In the genomic region with DNA sequence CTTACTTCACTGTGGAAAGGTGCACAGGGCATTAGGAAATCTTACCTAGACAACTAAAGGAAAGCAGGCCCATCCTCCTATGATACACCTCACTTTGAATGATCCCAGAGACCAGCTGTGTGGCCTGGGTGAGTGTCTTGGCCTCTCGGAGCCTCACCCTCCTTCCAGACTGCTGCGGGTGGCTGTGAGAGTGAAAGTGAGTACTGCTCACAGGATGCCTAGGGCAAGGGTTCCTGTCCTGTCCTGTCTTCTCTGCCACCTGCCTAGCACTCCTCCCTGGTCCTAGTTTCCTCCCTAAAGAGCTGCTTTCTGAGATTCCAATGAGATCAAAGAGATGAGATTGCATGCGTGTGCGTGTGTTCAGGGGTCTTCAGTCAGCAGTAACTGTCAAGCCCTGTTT, we compare ENCODE assay signal across 14 cellular contexts. TPM values are rescaled to one million over a fixed set of nuclear protein-coding genes. Genes with fewer than 3 reads are reported as not detected.
A peak's percentile ranks its signal among the peaks of the same experiment; 100 is the strongest.
DNase-seq lines count a peak whose midpoint lies in the region; ATAC-seq, FAIRE-seq and TF ChIP-seq lines count a peak whose summit lies in the region.
"Had no signal": no experiment of that assay in that cellular context is flagged by ENCODE, and none has a peak within 500 bp of the region (broad histone marks: within the 10 kb centered on the region; RNA-seq: fewer than 3 reads in every experiment).

No MANE protein-coding gene starts in this region.

- peak overlapping the region; percentile 39 for H3K27ac Mint-ChIP-seq in activated T-helper 17 cell treated with anti-CD3 and anti-CD28 coated beads, Interleukin-2, amount 50 U/mL, for 72 hours
- peak overlapping the region; percentile 8 for H3K27ac Mint-ChIP-seq in mesothelial cell of epicardium

- H3K27ac ChIP-seq in liver (ENCODE audit: low read depth in 1 of 2, low read length in 2 of 2): peak overlapping the region; percentile 2 to 59
- H3K27ac ChIP-seq in HepG2 (ENCODE audit: extremely low read length, insufficient read depth, low read length): no peak overlapping the region

- no peak for FAIRE-seq in HepG2 (lab: Jason Lieb, UNC)

- no peak overlapping the region for H3K9ac ChIP-seq in liver (ENCODE audit: low read depth in 1 of 2, low read length in 2 of 2)
- H3K9ac ChIP-seq in HepG2 (ENCODE audit: insufficient read depth, low read depth, low read length): no peak overlapping the region

- CTCF ChIA-PET in HepG2 (lab: Yijun Ruan, JAX; ENCODE audit: low intra/inter-chr PET ratio, low total read pairs): no interaction called here

- ATAC-seq in HepG2: no peak
- no peak for ATAC-seq in activated T-helper 17 cell treated with anti-CD3 and anti-CD28 coated beads, Interleukin-2, amount 50 U/mL, for 72 hours (replicated peaks)
- ATAC-seq in HG03354 (IDR thresholded peaks at IDR 0.05; ENCODE audit: poor library complexity, severe bottlenecking, unreplicated experiment): no peak
- ATAC-seq: activated CD4-positive, CD25-positive, alpha-beta regulatory T cell treated with anti-CD3 and anti-CD28 coated beads, Interleukin-2, amount 50 U/mL, for 24 hours; left colon had no signal

- no peak for DNase-seq in HepG2 (ENCODE audit: low spot score)
- no peak for DNase-seq in mesothelial cell of epicardium (ENCODE audit: low spot score in 2 of 2, unreplicated experiment in 2 of 2)
- no peak for DNase-seq in stimulated activated CD4-positive, alpha-beta T cell treated with anti-CD3 and anti-CD28 coated beads, Interleukin-2, amount 100 ng/mL, for 48 hours
- no peak for DNase-seq in ACHN
- no peak for DNase-seq in NCI-H524 treated with DMSO at 0.1 percent for 48 hours (lab: John Stamatoyannopoulos, UW)
- DNase-seq: activated T-cell treated with anti-CD3 and anti-CD28 coated beads for 4 hours, AML-193, left colon, NCI-H2029, NCI-H446 treated with DMSO at 0.1 percent for 48 hours had no signal

- no peaks in the 10 kb centered on the region for H3K27me3 Mint-ChIP-seq in activated T-helper 17 cell treated with anti-CD3 and anti-CD28 coated beads, Interleukin-2, amount 50 U/mL, for 72 hours
- no peaks in the 10 kb centered on the region for H3K27me3 Mint-ChIP-seq in mesothelial cell of epicardium (ENCODE audit: low read depth)

- no peaks in the 10 kb centered on the region for H3K79me2 ChIP-seq in HepG2 (ENCODE audit: insufficient read depth, low read length)

- H3K4me1 Mint-ChIP-seq in activated T-helper 17 cell treated with anti-CD3 and anti-CD28 coated beads, Interleukin-2, amount 50 U/mL, for 72 hours: peaks cover 13% of the 10 kb centered on the region
- peaks cover 49% of the 10 kb centered on the region for H3K4me1 Mint-ChIP-seq in mesothelial cell of epicardium

- no peak overlapping the region for H3K4me2 ChIP-seq in HepG2 (ENCODE audit: low read depth, low read length)

- peaks cover under 1 to 35% (median 4%) of the 10 kb centered on the region in 4 donors for H3K36me3 ChIP-seq in liver (ENCODE audit: control insufficient read depth in 4 of 4, insufficient read depth in 3 of 4, low read depth in 1 of 4, low read length in 3 of 4)
- H3K36me3 ChIP-seq in HepG2 (replicated peaks in 1 of 2; ENCODE audit: control insufficient read depth in 1 of 2, insufficient read depth in 2 of 2, low read length in 2 of 2): peaks cover 15 to 55% of the 10 kb centered on the region in 2 experiments

- in situ Hi-C loops in HepG2 (cut with HindIII; ENCODE audit: extremely low pct_ligation_motif_present, low pct_unique_long_range_greater_than_20kb) (no loop called here), ACHN (cut with HindIII; ENCODE audit: low pct_ligation_motif_present, low pct_unique_long_range_greater_than_20kb, low sequenced_read_pairs) (loop anchor here (25.0 kb wide), 1 partner anchor 104 kb away; no protein-coding TSS in a partner anchor)

- no peak for TF ChIP-seq POLR2A in HepG2 (IDR thresholded peaks at IDR 0.05; ENCODE audit: insufficient read depth in 1 of 2, low read depth in 2 of 2, low read length in 2 of 2)

- H4K20me1 ChIP-seq in HepG2 (ENCODE audit: insufficient read depth, low read length): no peaks in the 10 kb centered on the region

- H3K36me3 Mint-ChIP-seq in activated T-helper 17 cell treated with anti-CD3 and anti-CD28 coated beads, Interleukin-2, amount 50 U/mL, for 72 hours (ENCODE audit: low read depth): peaks cover 38% of the 10 kb centered on the region
- H3K36me3 Mint-ChIP-seq in mesothelial cell of epicardium: peaks cover 17% of the 10 kb centered on the region

- H3K4me1 ChIP-seq in liver (ENCODE audit: control insufficient read depth in 4 of 4, insufficient read depth in 4 of 4, low read length in 3 of 4) (no peaks in the 10 kb centered on the region), HepG2 (ENCODE audit: insufficient read depth, low read length) (no peaks in the 10 kb centered on the region)

- H3K9me3 ChIP-seq in liver (ENCODE audit: control insufficient read depth in 4 of 4, low read length in 3 of 4): no peaks in the 10 kb centered on the region
- H3K9me3 ChIP-seq in HepG2 (ENCODE audit: low read length): no peaks in the 10 kb centered on the region

- WGBS in liver: 86% methylated on average over 4 of the region's 4 CpGs
- 100% methylated on average over 4 of the region's 4 CpGs for WGBS in HepG2 (ENCODE audit: low lambda C conversion rate)

- BruUV-seq in HepG2 (replicated peaks; lab: Mats Ljungman, UMichigan): no TSS peak

- intact Hi-C loops in HepG2 (cut with micrococcal nuclease; ENCODE audit: unreplicated experiment): no loop called here

- H3K27me3 ChIP-seq in liver (ENCODE audit: control insufficient read depth in 4 of 4, insufficient read depth in 4 of 4, low read length in 3 of 4) (no peaks in the 10 kb centered on the region), HepG2 (ENCODE audit: control insufficient read depth in 1 of 2, insufficient read depth in 2 of 2, low read length in 2 of 2) (no peaks in the 10 kb centered on the region)

- no peak for TF ChIP-seq EP300 in HepG2 (IDR thresholded peaks at IDR 0.05; ENCODE audit: low read depth in 2 of 2, low read length in 2 of 2)
- TF ChIP-seq EP300 in HepG2 (CRISPR knock-in tag; IDR thresholded peaks at IDR 0.05; ENCODE audit: borderline replicate concordance): no peak

- H3K9me3 Mint-ChIP-seq in activated T-helper 17 cell treated with anti-CD3 and anti-CD28 coated beads, Interleukin-2, amount 50 U/mL, for 72 hours: no peaks in the 10 kb centered on the region
- H3K9me3 Mint-ChIP-seq in mesothelial cell of epicardium: no peaks in the 10 kb centered on the region

- TF ChIP-seq CTCF in liver (IDR thresholded peaks at IDR 0.05; ENCODE audit: low read depth, low read length, missing input control) (no peak), HepG2 (CRISPR knock-in tag; IDR thresholded peaks at IDR 0.05) (no peak), mesothelial cell of epicardium (IDR thresholded peaks at IDR 0.05; ENCODE audit: unreplicated experiment) (no peak)

- POLR2A ChIA-PET in HepG2 (lab: Yijun Ruan, JAX): no interaction called here

- H2AFZ ChIP-seq in HepG2 (ENCODE audit: low read length): no peak overlapping the region

- no peak overlapping the region for H3K4me3 Mint-ChIP-seq in activated T-helper 17 cell treated with anti-CD3 and anti-CD28 coated beads, Interleukin-2, amount 50 U/mL, for 72 hours
- no peak overlapping the region for H3K4me3 Mint-ChIP-seq in mesothelial cell of epicardium

- no peak for TF ChIP-seq RAD21 in liver (IDR thresholded peaks at IDR 0.05)
- no peak for TF ChIP-seq RAD21 in HepG2 (CRISPR knock-in tag; IDR thresholded peaks at IDR 0.05)

- H3K4me3 ChIP-seq in liver (ENCODE audit: low read depth in 1 of 3, low read length in 3 of 3) (no peak overlapping the region), HepG2 (replicated peaks in 1 of 3; ENCODE audit: insufficient read depth in 1 of 3, low read depth in 2 of 3, low read length in 3 of 3) (no peak overlapping the region)

TF ChIP-seq in liver, 16 proteins besides CTCF, POLR2A, EP300 and RAD21:
- TF ChIP-seq NR2F2 (IDR thresholded peaks at IDR 0.05) (no peak), ATF3 (IDR thresholded peaks at IDR 0.05) (no peak)
TF ChIP-seq in liver: peak in this region for 0.

TF ChIP-seq in HepG2, 621 proteins besides CTCF, POLR2A, EP300 and RAD21:
- no peak for TF ChIP-seq NFE2L1 (CRISPR knock-in tag; IDR thresholded peaks at IDR 0.05; ENCODE audit: borderline replicate concordance)

RNA-seq across cellular contexts. Expression of gene ADORA2A, which starts 19.5 kb away (rescaled TPM):
- total RNA-seq in liver: 1 to 10 TPM; 4.4 to 5.4 TPM
- polyA plus RNA-seq in liver: 1 to 10 TPM; 3.4 to 3.5 TPM
- total RNA-seq in HepG2 (2016; rRNA removed; fragmentation: Illumina TruSeq; extraction: Trizol): 3.3 and 4.0 TPM in 2 replicates
- 1.3 and 1.5 TPM in 2 replicates for total RNA-seq in HepG2 (2016; cell fraction: cytosol; rRNA removed; fragmentation: Illumina TruSeq; extraction: Trizol; ENCODE audit: low read depth)
- total RNA-seq in HepG2 (2016; cell fraction: insoluble cytoplasmic fraction; rRNA removed; fragmentation: Illumina TruSeq; extraction: Trizol): 3.1 and 3.5 TPM in 2 replicates
- 2.9 and 5.0 TPM in 2 replicates for total RNA-seq in HepG2 (2016; cell fraction: membrane; rRNA removed; fragmentation: Illumina TruSeq; extraction: Trizol)
- total RNA-seq in HepG2 (2016; cell fraction: nucleus; rRNA removed; fragmentation: Illumina TruSeq; extraction: Trizol): 2.4 TPM in 2 replicates
- 5.0 and 7.3 TPM in 2 replicates for polyA plus RNA-seq in HepG2 (2011; rRNA removed)
- 4.4 and 5.8 TPM in 2 replicates for polyA plus RNA-seq in HepG2 (2011; cell fraction: cytosol; rRNA removed)
- polyA plus RNA-seq in HepG2 (2011; cell fraction: nucleus; rRNA removed): 15.5 and 20.4 TPM in 2 replicates
- 7.5 and 9.0 TPM in 2 replicates for polyA plus RNA-seq in HepG2 (2012)
- 1.3 and 1.7 TPM in 2 replicates for polyA plus RNA-seq in HepG2 (2016; cell fraction: cytosol; fragmentation: Illumina TruSeq; extraction: Trizol; ENCODE audit: low read depth)
- 3.1 and 3.9 TPM in 2 replicates for polyA plus RNA-seq in HepG2 (2016; cell fraction: insoluble cytoplasmic fraction; fragmentation: Illumina TruSeq; extraction: Trizol; ENCODE audit: low read depth)
- polyA plus RNA-seq in HepG2 (2016; cell fraction: membrane; fragmentation: Illumina TruSeq; extraction: Trizol; ENCODE audit: low read depth): 2.3 and 3.2 TPM in 2 replicates
- polyA plus RNA-seq in HepG2 (2016; cell fraction: nucleus; fragmentation: Illumina TruSeq; extraction: Trizol; ENCODE audit: insufficient read depth, low read depth): 4.1 and 4.2 TPM in 2 replicates
- polyA minus RNA-seq in HepG2 (2011; rRNA and poly(A)+ RNA removed; ENCODE audit: low replicate concordance): 3.1 and 18.4 TPM in 2 replicates
- 1.4 and 2.7 TPM in 2 replicates for polyA minus RNA-seq in HepG2 (2011; cell fraction: cytosol; rRNA and poly(A)+ RNA removed)
- polyA minus RNA-seq in HepG2 (2011; cell fraction: nucleus; rRNA and poly(A)+ RNA removed): 4.9 and 7.1 TPM in 2 replicates
- total RNA-seq in activated T-helper 17 cell treated with anti-CD3 and anti-CD28 coated beads, Interleukin-2, amount 50 U/mL, for 72 hours: 10 to 100 TPM; 25.9 to 47.8 TPM
- 8.3 to 10.8 TPM (median 9.4 TPM) in 3 replicates for total RNA-seq in mesothelial cell of epicardium
